In genomic region chr12:112121780-112122565, GRCh38 we compare ENCODE assay signal across 8 cellular contexts. TPM values are rescaled to one million over a fixed set of nuclear protein-coding genes. Genes with fewer than 3 reads are reported as not detected.
A peak's percentile ranks its signal among the peaks of the same experiment; 100 is the strongest.
DNase-seq lines count a peak whose midpoint lies in the region; ATAC-seq, FAIRE-seq and TF ChIP-seq lines count a peak whose summit lies in the region.

No MANE protein-coding gene starts in this region.

- H4K20me1 ChIP-seq in keratinocyte (ENCODE audit: control insufficient read depth, extremely low read depth, insufficient read depth, low read length): no peaks in the 10 kb centered on the region

- H3K36me3 Mint-ChIP-seq in MCF 10A (ENCODE audit: insufficient read depth, unreplicated experiment): no peaks in the 10 kb centered on the region

- H3K9ac ChIP-seq in keratinocyte (ENCODE audit: control insufficient read depth, extremely low read depth, insufficient read depth, low read length): no peak overlapping the region

- peak overlapping the region; percentile 16 for H3K27ac ChIP-seq in keratinocyte (ENCODE audit: control insufficient read depth, insufficient read depth, low read length)

- H3K27ac Mint-ChIP-seq in MCF 10A (ENCODE audit: low read depth, unreplicated experiment): peak overlapping the region; percentile 96

- no peak for FAIRE-seq in keratinocyte (lab: Jason Lieb, UNC)

- TF ChIP-seq CTCF in MCF 10A (IDR thresholded peaks at IDR 0.05; ENCODE audit: unreplicated experiment) (no peak), keratinocyte (optimal IDR thresholded peaks at IDR 0.05 in 1 of 3, IDR thresholded peaks at IDR 0.05 in 1 of 3, conservative IDR thresholded peaks at IDR 0.05 in 1 of 3; ENCODE audit: extremely low read depth in 1 of 3, insufficient read depth in 2 of 3, low read length in 3 of 3) (no peak)

- H3K4me2 ChIP-seq in keratinocyte (ENCODE audit: control insufficient read depth, extremely low read depth, insufficient read depth, low read depth, low read length): peak overlapping the region; percentile 61

- peak overlapping the region; percentile 89 for H2AFZ ChIP-seq in keratinocyte (ENCODE audit: control insufficient read depth, low read length)

- peaks cover 18% of the 10 kb centered on the region for H3K4me1 Mint-ChIP-seq in MCF 10A (ENCODE audit: insufficient read depth, unreplicated experiment)

- H3K36me3 ChIP-seq in keratinocyte (ENCODE audit: control insufficient read depth in 2 of 2, extremely low read depth in 1 of 2, insufficient read depth in 2 of 2, low read length in 2 of 2): no peaks in the 10 kb centered on the region

- no peak for ATAC-seq in HG02798 (IDR thresholded peaks at IDR 0.05; ENCODE audit: poor library complexity, unreplicated experiment)
- ATAC-seq in GM21390 (IDR thresholded peaks at IDR 0.05; ENCODE audit: unreplicated experiment): no peak

- H3K9me3 ChIP-seq in keratinocyte (ENCODE audit: control insufficient read depth, low read depth, low read length): no peaks in the 10 kb centered on the region

- no peaks in the 10 kb centered on the region for H3K27me3 ChIP-seq in keratinocyte (ENCODE audit: control insufficient read depth, extremely low read depth, insufficient read depth, low read length)

- H3K27me3 Mint-ChIP-seq in MCF 10A (ENCODE audit: insufficient read depth, unreplicated experiment): no peaks in the 10 kb centered on the region

- no TSS peak for BruUV-seq in MCF 10A (replicated peaks; lab: Mats Ljungman, UMichigan)

- H3K4me3 ChIP-seq in keratinocyte (ENCODE audit: control insufficient read depth in 2 of 3, extremely low read depth in 1 of 3, insufficient read depth in 2 of 3, low read depth in 1 of 3, low read length in 3 of 3): peak overlapping the region in 1 of 3 experiments; percentile 23

- peak; percentile 33 for DNase-seq in HS-27A (ENCODE audit: low read depth)
- DNase-seq in MCF 10A (ENCODE audit: unreplicated experiment): peak; percentile 92
- peak; percentile 45 for DNase-seq in keratinocyte (ENCODE audit: low read depth, low spot score)
- DNase-seq in superior temporal gyrus (ENCODE audit: extremely low spot score): peak; percentile 64
- no peak for DNase-seq in activated T-cell treated with anti-CD3 and anti-CD28 coated beads, Interleukin-2, amount 50 U/mL, for 48 hours
- DNase-seq in SKM-1 (lab: John Stamatoyannopoulos, UW; ENCODE audit: unreplicated experiment): no peak

- peaks cover 1% of the 10 kb centered on the region for H3K9me1 ChIP-seq in keratinocyte (ENCODE audit: control insufficient read depth, extremely low read depth, insufficient read depth, low read length)

- H3K9me3 Mint-ChIP-seq in MCF 10A (ENCODE audit: unreplicated experiment): no peaks in the 10 kb centered on the region

- intact Hi-C loops in MCF 10A (cut with micrococcal nuclease): no loop called here

- dilution Hi-C loops in keratinocyte (cut with MboI; ENCODE audit: extremely low pct_ligation_motif_present, low sequenced_read_pairs): no loop called here

- peak overlapping the region; percentile 62 for H3K4me3 Mint-ChIP-seq in MCF 10A (ENCODE audit: unreplicated experiment)

- CTCF ChIA-PET in MCF 10A (lab: Yijun Ruan, JAX): interaction anchor here (0.6 to 9.6 kb wide), 6 partner anchors 8 to 136 kb away, joined by 3 to 95 read pairs (median 3); no protein-coding TSS in a partner anchor

- POLR2A ChIA-PET in MCF 10A (lab: Yijun Ruan, JAX): interaction anchor here (0.5 to 15.7 kb wide), 10 partner anchors 10 to 524 kb away, joined by 3 to 530 read pairs (median 4); partner anchors contain the start of genes ACAD10, BRAP, ERP29 and NAA25

- peaks cover 16% of the 10 kb centered on the region for H3K79me2 ChIP-seq in keratinocyte (ENCODE audit: control insufficient read depth, insufficient read depth, low read length)

- H3K4me1 ChIP-seq in keratinocyte (ENCODE audit: control insufficient read depth, extremely low read depth, insufficient read depth, low read length): peaks cover 38% of the 10 kb centered on the region

RNA-seq across cellular contexts. Expression of gene TRAFD1, which starts 3.4 kb away (rescaled TPM):
- 23.4 and 29.7 TPM in 2 replicates for total RNA-seq in MCF 10A (2022)
- 23.7 to 33.1 TPM (median 25.6 TPM) in 3 replicates for polyA plus RNA-seq in keratinocyte
- polyA plus RNA-seq in keratinocyte (2011; ENCODE audit: low read depth): 22.5 TPM
- polyA plus RNA-seq in keratinocyte (2011; cell fraction: cytosol; rRNA removed): 19.4 and 26.8 TPM in 2 replicates
- 38.6 and 43.0 TPM in 2 replicates for polyA plus RNA-seq in keratinocyte (2011; cell fraction: nucleus; rRNA removed)
- 20.2 and 24.3 TPM in 2 replicates for polyA plus RNA-seq in keratinocyte (2012; ENCODE audit: low replicate concordance)
- 12.3 to 37.4 TPM (median 33.8 TPM) in 3 replicates for polyA minus RNA-seq in keratinocyte
- polyA minus RNA-seq in keratinocyte (2011; cell fraction: cytosol; rRNA and poly(A)+ RNA removed): 13.4 TPM
- polyA minus RNA-seq in keratinocyte (2011; cell fraction: nucleus; rRNA and poly(A)+ RNA removed): 15.7 and 24.7 TPM in 2 replicates

RNA-seq across cellular contexts. Expression of gene NAA25, which starts 13.4 kb away (rescaled TPM):
- 37.1 and 39.2 TPM in 2 replicates for total RNA-seq in MCF 10A (2022)
- polyA plus RNA-seq in keratinocyte: 18.9 to 26.1 TPM (median 20.3 TPM) in 3 replicates
- polyA plus RNA-seq in keratinocyte (2011; ENCODE audit: low read depth): 16.4 TPM
- polyA plus RNA-seq in keratinocyte (2011; cell fraction: cytosol; rRNA removed): 7.1 and 18.5 TPM in 2 replicates
- 40.1 and 45.0 TPM in 2 replicates for polyA plus RNA-seq in keratinocyte (2011; cell fraction: nucleus; rRNA removed)
- polyA plus RNA-seq in keratinocyte (2012; ENCODE audit: low replicate concordance): 12.6 and 13.3 TPM in 2 replicates
- polyA minus RNA-seq in keratinocyte: 20.6 to 47.8 TPM (median 36.4 TPM) in 3 replicates
- polyA minus RNA-seq in keratinocyte (2011; cell fraction: cytosol; rRNA and poly(A)+ RNA removed): 8.8 TPM
- polyA minus RNA-seq in keratinocyte (2011; cell fraction: nucleus; rRNA and poly(A)+ RNA removed): 24.4 and 54.2 TPM in 2 replicates

Comparison
In these comparisons a context has a peak if more than half of its experiments do, and no peak if none do; other contexts are left out.
1. DNase-seq: peak in HS-27A (single experiment), MCF 10A (single experiment), keratinocyte (single experiment) and superior temporal gyrus (single experiment); none in activated T-cell treated with anti-CD3 and anti-CD28 coated beads, Interleukin-2, amount 50 U/mL, for 48 hours (0 of 2) and SKM-1 (single experiment).